Comparison of ENCODE assay signal across 11 cellular contexts in genomic region chr1:182965861-182966260, GRCh38. TPM values are rescaled to one million over a fixed set of nuclear protein-coding genes. Genes with fewer than 3 reads are reported as not detected.
"Had no signal": no experiment of that assay in that cellular context is flagged by ENCODE, and none has a peak within 500 bp of the region (broad histone marks: within the 10 kb centered on the region; RNA-seq: fewer than 3 reads in every experiment).

No MANE protein-coding gene starts in this region.

- H3K4me3 Mint-ChIP-seq: IgD-negative memory B cell had no signal

- H3K27me3 Mint-ChIP-seq: IgD-negative memory B cell had no signal

- H3K4me3 ChIP-seq: K562 had no signal

- FAIRE-seq: HepG2, HTR-8/SVneo, K562 had no signal

- ATAC-seq: HepG2, K562 had no signal

- H3K9ac ChIP-seq: KMS-11 had no signal

- H3K27ac Mint-ChIP-seq: IgD-negative memory B cell had no signal

- H3K36me3 Mint-ChIP-seq: IgD-negative memory B cell had no signal

- H3K4me2 ChIP-seq: KMS-11 had no signal

- DNase-seq: IMR-90, KBM-7, KG1 had no signal

- H3K27ac ChIP-seq: HL-60, KMS-11 had no signal

- H3K9me3 Mint-ChIP-seq: IgD-negative memory B cell had no signal

RNA-seq across cellular contexts. Expression of gene SHCBP1L, which starts 12.9 kb away (rescaled TPM):
- total RNA-seq: HepG2, HT-29, HT1080, IMR-90, K562 had no signal
- polyA plus RNA-seq: HepG2, IgD-negative memory B cell, IMR-90, K562 had no signal
